In the genomic region with DNA sequence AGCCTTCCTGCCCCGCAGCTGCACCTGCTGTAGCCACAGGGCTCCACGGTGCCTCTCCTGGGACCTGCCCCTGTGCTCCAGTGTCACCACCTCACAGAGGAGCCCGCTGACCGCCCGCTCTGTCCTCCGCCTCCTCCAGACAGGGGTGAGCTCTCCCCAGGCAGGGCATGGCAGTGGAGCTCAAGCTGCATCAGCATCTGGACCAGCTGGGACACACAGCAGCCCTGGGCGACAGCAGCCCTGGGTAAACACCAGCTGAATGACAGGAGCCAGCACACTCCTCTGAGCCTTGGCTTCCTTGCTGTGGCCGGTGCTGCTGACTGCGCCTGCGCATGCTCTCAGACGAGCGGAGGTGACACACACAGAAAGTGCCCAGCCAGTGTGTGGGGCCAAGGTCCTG, we compare ENCODE assay signal across 1 cellular context.
TF ChIP-seq lines count a peak whose summit lies in the region.

No MANE protein-coding gene starts in this region.

TF ChIP-seq in K562, 482 proteins besides CTCF, POLR2A, EP300 and RAD21:
- no peak for TF ChIP-seq PTRF (tag; IDR thresholded peaks at IDR 0.05)
- TF ChIP-seq SRSF3 (IDR thresholded peaks at IDR 0.05; ENCODE audit: insufficient read depth, low read length) = no peak
- TF ChIP-seq POLR2G (IDR thresholded peaks at IDR 0.05; ENCODE audit: low read depth, low read length) = 0 out of 2 replicates have a peak, but pooled peaks have one; percentile 16
